ENCODE assay signal across 20 cellular contexts in genomic region chr6:134389129-134389528, GRCh38.
DNase-seq lines count a peak whose midpoint lies in the region; ATAC-seq, FAIRE-seq and TF ChIP-seq lines count a peak whose summit lies in the region.
"Had no signal": no experiment of that assay in that cellular context is flagged by ENCODE, and none has a peak within 500 bp of the region (broad histone marks: within the 10 kb centered on the region; RNA-seq: fewer than 3 reads in every experiment).

No MANE protein-coding gene starts in this region.

- no peaks in the 10 kb centered on the region for H3K36me3 ChIP-seq in kidney (ENCODE audit: control insufficient read depth in 1 of 2, insufficient read depth in 2 of 2, low read length in 2 of 2)
- H3K36me3 ChIP-seq: Peyer's patch had no signal

- no peaks in the 10 kb centered on the region for H3K9me3 ChIP-seq in kidney (ENCODE audit: control insufficient read depth in 1 of 2, low read length in 2 of 2)
- H3K9me3 ChIP-seq: Peyer's patch had no signal

- H3K4me3 ChIP-seq in kidney (ENCODE audit: low read length in 2 of 2) = no peak overlapping the region
- H3K4me3 ChIP-seq: Peyer's patch had no signal

- H3K4me3 Mint-ChIP-seq in memory B cell = no peak overlapping the region
- H3K4me3 Mint-ChIP-seq: CD8-positive, alpha-beta memory T cell had no signal

- ATAC-seq in memory B cell (ENCODE audit: low read depth) (peak; percentile 66), HG03520 (IDR thresholded peaks at IDR 0.05; ENCODE audit: unreplicated experiment) (no peak)

- FAIRE-seq in GM12891 (lab: Jason Lieb, UNC) (no peak), kidney (lab: Jason Lieb, UNC) (no peak), urothelium cell line (lab: Jason Lieb, UNC) (no peak)
- FAIRE-seq: H54 had no signal

- no peak overlapping the region for H3K9ac ChIP-seq in kidney (ENCODE audit: low read length in 2 of 2)

- no peak overlapping the region for H3K27ac ChIP-seq in kidney (ENCODE audit: low read depth in 2 of 2, low read length in 2 of 2)
- H3K27ac ChIP-seq: Peyer's patch had no signal

- DNase-seq in GM12891 (ENCODE audit: insufficient read length, low spot score) = no peak
- DNase-seq in NOMO-1 treated with DMSO at 0.1 percent for 48 hours (lab: John Stamatoyannopoulos, UW; ENCODE audit: unreplicated experiment) = peak; percentile 66
- peak; percentile 25 for DNase-seq in UCSD-AML1 (lab: John Stamatoyannopoulos, UW; ENCODE audit: unreplicated experiment)
- peak in 1 of 2 donors; percentile 5 for DNase-seq in memory B cell (ENCODE audit: low spot score in 2 of 2)
- DNase-seq in kidney = no peak
- no peak for DNase-seq in urothelium cell line (ENCODE audit: low spot score)
- DNase-seq in NCI-H748 (lab: John Stamatoyannopoulos, UW; ENCODE audit: unreplicated experiment) = no peak
- DNase-seq: CD8-positive, alpha-beta memory T cell; DND-41; GDM1; IMR-90; NCI-H1092 treated with DMSO at 0.1 percent for 48 hours; NCI-H1694; NCI-H345; NCI-H526 treated with DMSO at 0.1 percent for 48 hours; NK-92 treated with Interleukin-12 subunit alpha and Interleukin-12 subunit beta, amount 100 ng/mL, for 24 hours; Peyer's patch; SHP77 had no signal

- no peak for TF ChIP-seq CTCF in kidney (IDR thresholded peaks at IDR 0.05; ENCODE audit: borderline replicate concordance, extremely low read depth, insufficient read depth)

- H3K27ac Mint-ChIP-seq in memory B cell = no peak overlapping the region
- H3K27ac Mint-ChIP-seq: CD8-positive, alpha-beta memory T cell had no signal

- no peaks in the 10 kb centered on the region for H3K27me3 Mint-ChIP-seq in memory B cell
- H3K27me3 Mint-ChIP-seq: CD8-positive, alpha-beta memory T cell had no signal

- no peaks in the 10 kb centered on the region for H3K4me1 Mint-ChIP-seq in memory B cell
- H3K4me1 Mint-ChIP-seq: CD8-positive, alpha-beta memory T cell had no signal

- no peaks in the 10 kb centered on the region for H3K4me1 ChIP-seq in kidney (ENCODE audit: control insufficient read depth in 1 of 2, insufficient read depth in 1 of 2, low read depth in 1 of 2, low read length in 2 of 2)
- H3K4me1 ChIP-seq: Peyer's patch had no signal

- H3K9me3 Mint-ChIP-seq in memory B cell = peaks cover 3% of the 10 kb centered on the region

- no peak for TF ChIP-seq POLR2A in GM12891 (IDR thresholded peaks at IDR 0.05; ENCODE audit: low read depth, low read length)

- H3K36me3 Mint-ChIP-seq in memory B cell = no peaks in the 10 kb centered on the region
- H3K36me3 Mint-ChIP-seq: CD8-positive, alpha-beta memory T cell had no signal

- intact Hi-C loops in kidney (cut with DNase I) = no loop called here

TF ChIP-seq in GM12891, 5 proteins besides CTCF, POLR2A, EP300 and RAD21:
- no peak for TF ChIP-seq POLR2AphosphoS5 (IDR thresholded peaks at IDR 0.05; ENCODE audit: low read depth, low read length)
- TF ChIP-seq PAX5 (IDR thresholded peaks at IDR 0.05; ENCODE audit: insufficient read depth, low read length, severe bottlenecking) = no peak
- TF ChIP-seq SPI1 (IDR thresholded peaks at IDR 0.05; ENCODE audit: low read depth, low read length) = peak; percentile 72
- TF ChIP-seq TAF1 (IDR thresholded peaks at IDR 0.05; ENCODE audit: low read depth, low read length) = no peak
TF ChIP-seq in GM12891: peak in this region for 1.

Comparison
In these comparisons a context has a peak if more than half of its experiments do, and no peak if none do; other contexts are left out.
1. DNase-seq: peak in NOMO-1 treated with DMSO at 0.1 percent for 48 hours (single experiment) and UCSD-AML1 (single experiment); none in GM12891 (single experiment), kidney (single experiment), urothelium cell line (single experiment) and NCI-H748 (single experiment).